1 cellular context compared by ENCODE assay signal in the genomic region with DNA sequence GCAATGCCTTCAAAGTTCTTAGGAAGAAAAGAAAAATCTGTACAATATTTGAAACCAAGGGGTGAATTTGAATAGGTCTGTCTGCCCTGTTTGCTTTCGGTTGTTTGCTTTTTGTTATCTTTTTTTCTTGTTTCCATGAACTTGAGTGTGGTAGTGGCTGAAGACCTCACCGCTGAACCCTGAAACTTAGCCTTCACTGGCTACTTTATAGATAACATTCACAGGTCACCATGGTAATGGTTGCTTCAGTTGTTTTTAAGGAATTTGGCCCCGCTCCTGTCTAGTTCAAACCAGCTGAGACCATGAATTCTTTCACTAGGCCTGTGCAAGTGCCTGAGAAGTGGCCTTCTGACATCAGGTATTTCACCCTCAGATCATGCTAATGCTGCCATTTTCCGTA.
TF ChIP-seq lines count a peak whose summit lies in the region.

No MANE protein-coding gene starts in this region.

TF ChIP-seq in HepG2, 621 proteins besides CTCF, POLR2A, EP300 and RAD21 (continued from another document and continues in another):
- TF ChIP-seq, protein P1, sequence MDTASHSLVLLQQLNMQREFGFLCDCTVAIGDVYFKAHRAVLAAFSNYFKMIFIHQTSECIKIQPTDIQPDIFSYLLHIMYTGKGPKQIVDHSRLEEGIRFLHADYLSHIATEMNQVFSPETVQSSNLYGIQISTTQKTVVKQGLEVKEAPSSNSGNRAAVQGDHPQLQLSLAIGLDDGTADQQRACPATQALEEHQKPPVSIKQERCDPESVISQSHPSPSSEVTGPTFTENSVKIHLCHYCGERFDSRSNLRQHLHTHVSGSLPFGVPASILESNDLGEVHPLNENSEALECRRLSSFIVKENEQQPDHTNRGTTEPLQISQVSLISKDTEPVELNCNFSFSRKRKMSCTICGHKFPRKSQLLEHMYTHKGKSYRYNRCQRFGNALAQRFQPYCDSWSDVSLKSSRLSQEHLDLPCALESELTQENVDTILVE (CRISPR knock-in tag; IDR thresholded peaks at IDR 0.05) = peak; percentile 18; the same call in 1 of the 2 replicates
- TF ChIP-seq SIX4 (CRISPR knock-in tag; IDR thresholded peaks at IDR 0.05) (no peak), ZFY (CRISPR knock-in tag; IDR thresholded peaks at IDR 0.05) (no peak), CEBPG (CRISPR knock-in tag; IDR thresholded peaks at IDR 0.05) (peak; percentile 7; the same call in 1 of the 2 replicates), ZBTB1 (CRISPR knock-in tag; IDR thresholded peaks at IDR 0.05; ENCODE audit: borderline replicate concordance) (no peak), TGIF2 (CRISPR knock-in tag; IDR thresholded peaks at IDR 0.05) (no peak), ZNF543 (CRISPR knock-in tag; IDR thresholded peaks at IDR 0.05) (no peak), HNF1A (IDR thresholded peaks at IDR 0.05; ENCODE audit: low read depth) (peak; percentile 44; the same call in 1 of the 2 replicates), HNF1A (CRISPR knock-in tag; IDR thresholded peaks at IDR 0.05; ENCODE audit: borderline replicate concordance) (0 out of 2 replicates have a peak, but pooled peaks have one; percentile 26), RFX3 (CRISPR knock-in tag; IDR thresholded peaks at IDR 0.05) (peak; percentile 61; the same call in 1 of the 2 replicates), ZFP36L2 (CRISPR knock-in tag; IDR thresholded peaks at IDR 0.05) (no peak), REST (IDR thresholded peaks at IDR 0.05; ENCODE audit: borderline replicate concordance in 1 of 2, low read depth in 1 of 2, low read length in 2 of 2) (peak in 1 of 2 experiments; percentile 57; a peak in 1 of 4 replicates), CHD4 (IDR thresholded peaks at IDR 0.05; ENCODE audit: borderline replicate concordance, low read length) (no peak), PCBP1 (IDR thresholded peaks at IDR 0.05; ENCODE audit: borderline replicate concordance, low read depth, low read length) (no peak), ZNF432 (CRISPR knock-in tag; IDR thresholded peaks at IDR 0.05; ENCODE audit: borderline replicate concordance) (no peak), SP2 (CRISPR knock-in tag; IDR thresholded peaks at IDR 0.05) (no peak), DMAP1 (CRISPR knock-in tag; IDR thresholded peaks at IDR 0.05) (0 out of 2 replicates have a peak, but pooled peaks have one; percentile 23), ZNF232 (CRISPR knock-in tag; IDR thresholded peaks at IDR 0.05; ENCODE audit: borderline replicate concordance) (no peak), ATF1 (CRISPR knock-in tag; IDR thresholded peaks at IDR 0.05) (no peak), SNRNP70 (IDR thresholded peaks at IDR 0.05; ENCODE audit: low read depth, low read length) (no peak), ZNF670 (CRISPR knock-in tag; IDR thresholded peaks at IDR 0.05; ENCODE audit: borderline replicate concordance) (no peak), ZNF33A (CRISPR knock-in tag; IDR thresholded peaks at IDR 0.05; ENCODE audit: borderline replicate concordance) (no peak), ZBTB20 (CRISPR knock-in tag; IDR thresholded peaks at IDR 0.05; ENCODE audit: borderline replicate concordance, low read depth) (no peak), SIN3A (IDR thresholded peaks at IDR 0.05; ENCODE audit: borderline replicate concordance, low read depth, low read length) (no peak), GATAD1 (CRISPR knock-in tag; IDR thresholded peaks at IDR 0.05) (0 out of 2 replicates have a peak, but pooled peaks have one; percentile 32), ARNT (IDR thresholded peaks at IDR 0.05) (no peak), SMARCC2 (IDR thresholded peaks at IDR 0.05) (no peak), SP140L (CRISPR knock-in tag; IDR thresholded peaks at IDR 0.05; ENCODE audit: borderline replicate concordance) (no peak), ZNF639 (CRISPR knock-in tag; conservative IDR thresholded peaks at IDR 0.05) (no peak), GPBP1L1 (CRISPR knock-in tag; IDR thresholded peaks at IDR 0.05) (no peak), ZNF260 (CRISPR knock-in tag; IDR thresholded peaks at IDR 0.05; ENCODE audit: borderline replicate concordance, low read depth) (no peak)
- TF ChIP-seq, protein P2, sequence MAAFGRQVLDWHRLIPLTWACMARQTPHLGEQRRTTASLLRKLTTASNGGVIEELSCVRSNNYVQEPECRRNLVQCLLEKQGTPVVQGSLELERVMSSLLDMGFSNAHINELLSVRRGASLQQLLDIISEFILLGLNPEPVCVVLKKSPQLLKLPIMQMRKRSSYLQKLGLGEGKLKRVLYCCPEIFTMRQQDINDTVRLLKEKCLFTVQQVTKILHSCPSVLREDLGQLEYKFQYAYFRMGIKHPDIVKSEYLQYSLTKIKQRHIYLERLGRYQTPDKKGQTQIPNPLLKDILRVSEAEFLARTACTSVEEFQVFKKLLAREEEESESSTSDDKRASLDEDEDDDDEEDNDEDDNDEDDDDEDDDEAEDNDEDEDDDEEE (CRISPR knock-in tag; IDR thresholded peaks at IDR 0.05) = no peak
- TF ChIP-seq, protein P3, sequence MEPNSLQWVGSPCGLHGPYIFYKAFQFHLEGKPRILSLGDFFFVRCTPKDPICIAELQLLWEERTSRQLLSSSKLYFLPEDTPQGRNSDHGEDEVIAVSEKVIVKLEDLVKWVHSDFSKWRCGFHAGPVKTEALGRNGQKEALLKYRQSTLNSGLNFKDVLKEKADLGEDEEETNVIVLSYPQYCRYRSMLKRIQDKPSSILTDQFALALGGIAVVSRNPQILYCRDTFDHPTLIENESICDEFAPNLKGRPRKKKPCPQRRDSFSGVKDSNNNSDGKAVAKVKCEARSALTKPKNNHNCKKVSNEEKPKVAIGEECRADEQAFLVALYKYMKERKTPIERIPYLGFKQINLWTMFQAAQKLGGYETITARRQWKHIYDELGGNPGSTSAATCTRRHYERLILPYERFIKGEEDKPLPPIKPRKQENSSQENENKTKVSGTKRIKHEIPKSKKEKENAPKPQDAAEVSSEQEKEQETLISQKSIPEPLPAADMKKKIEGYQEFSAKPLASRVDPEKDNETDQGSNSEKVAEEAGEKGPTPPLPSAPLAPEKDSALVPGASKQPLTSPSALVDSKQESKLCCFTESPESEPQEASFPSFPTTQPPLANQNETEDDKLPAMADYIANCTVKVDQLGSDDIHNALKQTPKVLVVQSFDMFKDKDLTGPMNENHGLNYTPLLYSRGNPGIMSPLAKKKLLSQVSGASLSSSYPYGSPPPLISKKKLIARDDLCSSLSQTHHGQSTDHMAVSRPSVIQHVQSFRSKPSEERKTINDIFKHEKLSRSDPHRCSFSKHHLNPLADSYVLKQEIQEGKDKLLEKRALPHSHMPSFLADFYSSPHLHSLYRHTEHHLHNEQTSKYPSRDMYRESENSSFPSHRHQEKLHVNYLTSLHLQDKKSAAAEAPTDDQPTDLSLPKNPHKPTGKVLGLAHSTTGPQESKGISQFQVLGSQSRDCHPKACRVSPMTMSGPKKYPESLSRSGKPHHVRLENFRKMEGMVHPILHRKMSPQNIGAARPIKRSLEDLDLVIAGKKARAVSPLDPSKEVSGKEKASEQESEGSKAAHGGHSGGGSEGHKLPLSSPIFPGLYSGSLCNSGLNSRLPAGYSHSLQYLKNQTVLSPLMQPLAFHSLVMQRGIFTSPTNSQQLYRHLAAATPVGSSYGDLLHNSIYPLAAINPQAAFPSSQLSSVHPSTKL (CRISPR knock-in tag; IDR thresholded peaks at IDR 0.05) = peak; percentile 95
- TF ChIP-seq, protein P4, sequence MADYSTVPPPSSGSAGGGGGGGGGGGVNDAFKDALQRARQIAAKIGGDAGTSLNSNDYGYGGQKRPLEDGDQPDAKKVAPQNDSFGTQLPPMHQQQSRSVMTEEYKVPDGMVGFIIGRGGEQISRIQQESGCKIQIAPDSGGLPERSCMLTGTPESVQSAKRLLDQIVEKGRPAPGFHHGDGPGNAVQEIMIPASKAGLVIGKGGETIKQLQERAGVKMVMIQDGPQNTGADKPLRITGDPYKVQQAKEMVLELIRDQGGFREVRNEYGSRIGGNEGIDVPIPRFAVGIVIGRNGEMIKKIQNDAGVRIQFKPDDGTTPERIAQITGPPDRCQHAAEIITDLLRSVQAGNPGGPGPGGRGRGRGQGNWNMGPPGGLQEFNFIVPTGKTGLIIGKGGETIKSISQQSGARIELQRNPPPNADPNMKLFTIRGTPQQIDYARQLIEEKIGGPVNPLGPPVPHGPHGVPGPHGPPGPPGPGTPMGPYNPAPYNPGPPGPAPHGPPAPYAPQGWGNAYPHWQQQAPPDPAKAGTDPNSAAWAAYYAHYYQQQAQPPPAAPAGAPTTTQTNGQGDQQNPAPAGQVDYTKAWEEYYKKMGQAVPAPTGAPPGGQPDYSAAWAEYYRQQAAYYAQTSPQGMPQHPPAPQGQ (CRISPR knock-in tag; IDR thresholded peaks at IDR 0.05; ENCODE audit: borderline replicate concordance) = no peak
- TF ChIP-seq, protein P5, sequence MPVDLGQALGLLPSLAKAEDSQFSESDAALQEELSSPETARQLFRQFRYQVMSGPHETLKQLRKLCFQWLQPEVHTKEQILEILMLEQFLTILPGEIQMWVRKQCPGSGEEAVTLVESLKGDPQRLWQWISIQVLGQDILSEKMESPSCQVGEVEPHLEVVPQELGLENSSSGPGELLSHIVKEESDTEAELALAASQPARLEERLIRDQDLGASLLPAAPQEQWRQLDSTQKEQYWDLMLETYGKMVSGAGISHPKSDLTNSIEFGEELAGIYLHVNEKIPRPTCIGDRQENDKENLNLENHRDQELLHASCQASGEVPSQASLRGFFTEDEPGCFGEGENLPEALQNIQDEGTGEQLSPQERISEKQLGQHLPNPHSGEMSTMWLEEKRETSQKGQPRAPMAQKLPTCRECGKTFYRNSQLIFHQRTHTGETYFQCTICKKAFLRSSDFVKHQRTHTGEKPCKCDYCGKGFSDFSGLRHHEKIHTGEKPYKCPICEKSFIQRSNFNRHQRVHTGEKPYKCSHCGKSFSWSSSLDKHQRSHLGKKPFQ (CRISPR knock-in tag; IDR thresholded peaks at IDR 0.05; ENCODE audit: insufficient replicate concordance) = no peak
